8 cellular contexts compared by ENCODE assay signal in the genomic region with DNA sequence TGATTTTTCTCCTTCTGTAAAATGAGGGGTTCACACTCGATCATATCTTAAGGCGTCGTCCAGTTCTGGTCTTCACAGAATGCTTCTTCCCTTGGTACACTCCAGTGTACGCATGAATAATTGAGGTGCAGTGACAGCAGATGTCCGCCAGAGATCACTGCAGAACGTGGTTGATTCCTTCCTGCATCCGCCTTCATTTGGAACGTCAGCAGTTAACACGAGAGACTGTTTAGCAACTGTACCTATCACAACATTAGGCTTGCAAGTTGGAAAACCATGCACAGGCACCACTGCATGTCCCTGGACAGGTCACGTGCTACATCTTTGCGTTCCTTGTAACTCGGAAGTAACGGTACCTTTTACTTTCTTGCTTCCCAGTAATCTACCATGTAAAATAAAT.
DNase-seq lines count a peak whose midpoint lies in the region; ATAC-seq and TF ChIP-seq lines count a peak whose summit lies in the region.

No MANE protein-coding gene starts in this region.

- H3K27ac Mint-ChIP-seq in activated T-cell treated with anti-CD3 and anti-CD28 coated beads, Interleukin-2, amount 50 U/mL, for 24 hours, result no peak overlapping the region

- H3K9me3 Mint-ChIP-seq in activated T-cell treated with anti-CD3 and anti-CD28 coated beads, Interleukin-2, amount 50 U/mL, for 24 hours, result no peaks in the 10 kb centered on the region

- no peaks in the 10 kb centered on the region for H4K20me1 ChIP-seq in KMS-11 (ENCODE audit: insufficient read depth)

- H3K4me2 ChIP-seq in KMS-11, result no peak overlapping the region

- no peaks in the 10 kb centered on the region for H3K36me3 Mint-ChIP-seq in activated T-cell treated with anti-CD3 and anti-CD28 coated beads, Interleukin-2, amount 50 U/mL, for 24 hours (ENCODE audit: low read depth)

- peaks cover 6% of the 10 kb centered on the region for H3K4me1 Mint-ChIP-seq in activated T-cell treated with anti-CD3 and anti-CD28 coated beads, Interleukin-2, amount 50 U/mL, for 24 hours (ENCODE audit: low read depth)

- ATAC-seq in GM19468 (IDR thresholded peaks at IDR 0.05; ENCODE audit: extremely low read depth, unreplicated experiment) (peak; percentile 39), omental fat pad (ENCODE audit: low FRiP score) (no peak)

- no peak overlapping the region for H2AFZ ChIP-seq in KMS-11 (ENCODE audit: low read depth)

- no peaks in the 10 kb centered on the region for H3K4me1 ChIP-seq in BE2C
- H3K4me1 ChIP-seq in KMS-11 (ENCODE audit: low read depth, poor library complexity, severe bottlenecking), result no peaks in the 10 kb centered on the region

- peak; percentile 75 for TF ChIP-seq CTCF in BE2C (IDR thresholded peaks at IDR 0.05; ENCODE audit: low read depth, low read length)
- TF ChIP-seq CTCF in KMS-11 (conservative IDR thresholded peaks at IDR 0.05; ENCODE audit: low read depth, low read length), result 0 out of 2 replicates have a peak, but pooled peaks have one; percentile 36
- TF ChIP-seq CTCF in retinal pigment epithelial cell (conservative IDR thresholded peaks at IDR 0.05; ENCODE audit: low read depth, low read length), result peak; percentile 70
- TF ChIP-seq CTCF in omental fat pad (IDR thresholded peaks at IDR 0.05), result no peak

- DNase-seq in BE2C, result peak; percentile 34
- peak; percentile 45 for DNase-seq in activated T-cell treated with anti-CD3 and anti-CD28 coated beads, Interleukin-2, amount 50 U/mL, for 24 hours
- DNase-seq in foreskin melanocyte, result peak; percentile 52
- peak; percentile 20 for DNase-seq in retinal pigment epithelial cell (ENCODE audit: low read depth)
- no peak for DNase-seq in HK-2 (ENCODE audit: unreplicated experiment)
- no peak for DNase-seq in omental fat pad (ENCODE audit: low spot score)

- peaks cover 57% of the 10 kb centered on the region for H3K27me3 Mint-ChIP-seq in activated T-cell treated with anti-CD3 and anti-CD28 coated beads, Interleukin-2, amount 50 U/mL, for 24 hours

- no peak overlapping the region for H3K4me3 Mint-ChIP-seq in activated T-cell treated with anti-CD3 and anti-CD28 coated beads, Interleukin-2, amount 50 U/mL, for 24 hours

- no peaks in the 10 kb centered on the region for H3K36me3 ChIP-seq in BE2C
- H3K36me3 ChIP-seq in KMS-11 (ENCODE audit: insufficient read depth), result no peaks in the 10 kb centered on the region

- H3K27me3 ChIP-seq in BE2C, result 0 out of 2 replicates have a peak, but pooled peaks cover 5% of the 10 kb centered on the region
- no peaks in the 10 kb centered on the region for H3K27me3 ChIP-seq in KMS-11 (ENCODE audit: insufficient read depth, low read depth)

- H3K9me3 ChIP-seq in BE2C, result no peaks in the 10 kb centered on the region

- H3K4me3 ChIP-seq in BE2C (ENCODE audit: low read depth, low read length), result peak overlapping the region; percentile 9; the same call in 1 of the 2 replicates
- H3K4me3 ChIP-seq in KMS-11 (IDR thresholded peaks at IDR 0.05; ENCODE audit: insufficient read depth, low read depth, low read length), result no peak overlapping the region
- no peak overlapping the region for H3K4me3 ChIP-seq in retinal pigment epithelial cell (ENCODE audit: low read length)

- H3K9ac ChIP-seq in KMS-11, result no peak overlapping the region

- H3K79me2 ChIP-seq in KMS-11 (ENCODE audit: insufficient read depth, low read depth), result no peaks in the 10 kb centered on the region

- H3K27ac ChIP-seq in KMS-11, result no peak overlapping the region

Comparison
In these comparisons a context has a peak if more than half of its experiments do, and no peak if none do; other contexts are left out.
1. DNase-seq: peak in BE2C (single experiment), activated T-cell treated with anti-CD3 and anti-CD28 coated beads, Interleukin-2, amount 50 U/mL, for 24 hours (single experiment), foreskin melanocyte (single experiment) and retinal pigment epithelial cell (single experiment); none in HK-2 (single experiment) and omental fat pad (single experiment).
2. CTCF ChIP-seq: peak in BE2C (single experiment), KMS-11 (single experiment) and retinal pigment epithelial cell (single experiment); none in omental fat pad (0 of 3).